ENCODE assay signal across 16 cellular contexts in the genomic region with DNA sequence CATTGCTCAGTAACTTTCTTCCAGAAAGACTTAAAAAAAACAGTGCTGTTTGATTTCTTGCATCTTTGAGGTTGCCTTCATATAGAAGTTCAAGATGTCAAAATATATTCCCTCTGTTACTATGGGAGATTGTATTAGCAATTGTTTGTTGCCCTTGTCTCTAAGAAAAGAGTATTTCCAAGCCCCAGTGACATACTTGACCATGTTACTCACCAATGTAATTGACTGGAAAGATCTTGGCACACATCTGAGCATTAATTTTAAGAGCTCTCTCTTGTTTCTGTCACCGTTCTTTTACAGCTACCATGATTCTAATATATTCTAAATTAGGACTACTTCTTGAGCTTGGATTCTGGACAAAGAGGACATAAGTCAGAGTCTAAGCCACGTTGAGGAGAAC.
A peak's percentile ranks its signal among the peaks of the same experiment; 100 is the strongest.
DNase-seq lines count a peak whose midpoint lies in the region; ATAC-seq and FAIRE-seq lines count a peak whose summit lies in the region.
"Had no signal": no experiment of that assay in that cellular context is flagged by ENCODE, and none has a peak within 500 bp of the region (broad histone marks: within the 10 kb centered on the region; RNA-seq: fewer than 3 reads in every experiment).

No MANE protein-coding gene starts in this region.

- H3K4me3 ChIP-seq in skeletal muscle satellite cell (ENCODE audit: low read length), result no peak overlapping the region
- H3K4me3 ChIP-seq: gastrocnemius medialis, GM12878, skin epidermis had no signal

- H3K9ac ChIP-seq in skeletal muscle satellite cell (ENCODE audit: low read depth, low read length), result peak overlapping the region; percentile 49

- DNase-seq in HCEC 1CT (peak; percentile 71), RCC 7860 (ENCODE audit: low spot score) (peak; percentile 92), fibroblast of gingiva (ENCODE audit: low read depth) (peak; percentile 85), NCI-H187 treated with DMSO at 0.1 percent for 48 hours (lab: John Stamatoyannopoulos, UW) (no peak)
- DNase-seq: activated gamma-delta T cell; Calu3; gastrocnemius medialis; H9; naive thymus-derived CD8-positive, alpha-beta T cell; NCI-H510A; RPMI8226 had no signal

- FAIRE-seq in RCC 7860 (lab: Jason Lieb, UNC), result peak; percentile 81
- FAIRE-seq: GM12878 had no signal

- no peaks in the 10 kb centered on the region for H3K27me3 ChIP-seq in skeletal muscle satellite cell (ENCODE audit: control insufficient read depth, insufficient read depth, low read length)
- H3K27me3 ChIP-seq: gastrocnemius medialis had no signal

- H3K4me1 ChIP-seq in skeletal muscle satellite cell (ENCODE audit: control insufficient read depth, insufficient read depth, low read length), result peaks cover 40% of the 10 kb centered on the region
- H3K4me1 ChIP-seq: gastrocnemius medialis had no signal

- ATAC-seq in GM18520 (IDR thresholded peaks at IDR 0.05; ENCODE audit: unreplicated experiment) (no peak), GM21381 (IDR thresholded peaks at IDR 0.05; ENCODE audit: unreplicated experiment) (no peak)
- ATAC-seq: gastrocnemius medialis; GM12878; naive thymus-derived CD8-positive, alpha-beta T cell had no signal

- peak overlapping the region; percentile 46 for H3K4me2 ChIP-seq in skeletal muscle satellite cell (ENCODE audit: low read length)

- no peaks in the 10 kb centered on the region for H3K36me3 ChIP-seq in skeletal muscle satellite cell (ENCODE audit: insufficient read depth, low read length)
- H3K36me3 ChIP-seq: gastrocnemius medialis had no signal

- no peaks in the 10 kb centered on the region for H3K9me3 ChIP-seq in skeletal muscle satellite cell (replicated peaks; ENCODE audit: low read length)
- H3K9me3 ChIP-seq: gastrocnemius medialis had no signal
